Comparison of ENCODE assay signal across 14 cellular contexts in the genomic region with DNA sequence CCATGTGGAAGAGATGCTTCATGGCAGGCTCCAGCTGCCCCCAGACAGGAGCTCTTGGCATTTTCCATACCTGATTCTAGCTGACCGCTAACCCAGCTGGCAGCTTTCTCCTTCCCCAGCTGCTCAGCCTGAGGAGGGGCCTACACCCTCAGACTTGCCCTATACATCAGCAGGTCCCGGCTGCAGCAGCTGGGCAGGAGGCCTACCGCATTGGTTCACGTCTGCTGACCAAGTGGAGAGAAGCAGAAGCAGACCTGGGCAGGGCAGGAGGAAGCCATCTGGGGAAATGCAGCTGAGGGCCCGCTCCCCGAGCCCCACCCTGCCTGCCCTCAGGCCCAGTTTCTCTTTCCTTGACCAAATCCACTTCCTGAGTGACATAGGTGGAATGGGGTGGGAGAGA. TPM values are rescaled to one million over a fixed set of nuclear protein-coding genes. Genes with fewer than 3 reads are reported as not detected.
DNase-seq lines count a peak whose midpoint lies in the region; ATAC-seq and TF ChIP-seq lines count a peak whose summit lies in the region.
"Had no signal": no experiment of that assay in that cellular context is flagged by ENCODE, and none has a peak within 500 bp of the region (broad histone marks: within the 10 kb centered on the region; RNA-seq: fewer than 3 reads in every experiment).

No MANE protein-coding gene starts in this region.

- intact Hi-C loops in breast epithelium (cut with DNase I; ENCODE audit: low total_unique reads), result no loop called here

- no peak overlapping the region for H3K27ac ChIP-seq in breast epithelium
- H3K27ac ChIP-seq: cardiac muscle cell, gastroesophageal sphincter, WERI-Rb-1 had no signal

- H3K36me3 ChIP-seq in breast epithelium, result no peaks in the 10 kb centered on the region
- H3K36me3 ChIP-seq: cardiac muscle cell, gastroesophageal sphincter, WERI-Rb-1 had no signal

- no peaks in the 10 kb centered on the region for H3K4me1 ChIP-seq in breast epithelium
- H3K4me1 ChIP-seq: gastroesophageal sphincter had no signal

- ATAC-seq in GM18498 (IDR thresholded peaks at IDR 0.05; ENCODE audit: unreplicated experiment) (peak; percentile 51), GM21576 (IDR thresholded peaks at IDR 0.05; ENCODE audit: unreplicated experiment) (peak; percentile 71), HG03432 (IDR thresholded peaks at IDR 0.05; ENCODE audit: unreplicated experiment) (peak; percentile 68), left lobe of liver (peak; percentile 34), HG03280 (IDR thresholded peaks at IDR 0.05; ENCODE audit: unreplicated experiment) (no peak), GM19324 (IDR thresholded peaks at IDR 0.05; ENCODE audit: low FRiP score, unreplicated experiment) (no peak)
- ATAC-seq: gastroesophageal sphincter had no signal

- no peaks in the 10 kb centered on the region for H3K9me3 ChIP-seq in breast epithelium
- H3K9me3 ChIP-seq: gastroesophageal sphincter had no signal

- no peaks in the 10 kb centered on the region for H3K27me3 ChIP-seq in breast epithelium
- H3K27me3 ChIP-seq: cardiac muscle cell, gastroesophageal sphincter had no signal

- no peak overlapping the region for H3K4me3 ChIP-seq in breast epithelium
- H3K4me3 ChIP-seq: cardiac muscle cell, gastroesophageal sphincter had no signal

- TF ChIP-seq POLR2A in breast epithelium (IDR thresholded peaks at IDR 0.05), result no peak

- no peak for TF ChIP-seq CTCF in breast epithelium (IDR thresholded peaks at IDR 0.05)

- DNase-seq in left lobe of liver (ENCODE audit: low spot score) (no peak), breast epithelium (ENCODE audit: low spot score in 2 of 2) (no peak)
- no peak for DNase-seq in activated effector memory CD4-positive, alpha-beta T cell treated with Interleukin-2 at 50 U/mL for 16 hours
- DNase-seq: DMS153; retina; stimulated activated CD4-positive, alpha-beta T cell treated with anti-CD3 and anti-CD28 coated beads, Interleukin-1b, Interleukin-23, amount 100 ng/mL, for 48 hours; WERI-Rb-1 had no signal

RNA-seq across cellular contexts. Expression of a gene that starts 50.7 kb away (rescaled TPM):
- total RNA-seq in left lobe of liver (7.6 TPM), breast epithelium (100 to 1,000 TPM in 1 of 3 donors, 10 to 100 TPM in 2; 18.2 to 153 (median 87.2) TPM)

Comparison
In these comparisons a context has a peak if more than half of its experiments do, and no peak if none do; other contexts are left out.
1. ATAC-seq: peak in GM18498 (single experiment), GM21576 (single experiment), HG03432 (single experiment) and left lobe of liver (single experiment); none in HG03280 (single experiment) and GM19324 (single experiment).